Comparison of ENCODE assay signal across 8 cellular contexts in the genomic region with DNA sequence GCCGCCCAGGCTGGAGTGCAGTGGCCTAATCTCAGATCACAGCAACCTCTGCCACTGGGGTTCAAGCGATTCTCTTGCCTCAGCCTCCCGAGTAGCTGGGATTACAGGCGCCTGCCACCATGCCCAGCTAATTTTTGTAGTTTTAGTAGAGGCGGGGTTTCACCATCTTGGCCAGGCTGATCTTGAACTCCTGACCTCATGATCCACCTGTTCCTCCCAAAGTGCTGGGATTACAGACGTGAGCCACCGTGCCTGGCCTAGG. TPM values are rescaled to one million over a fixed set of nuclear protein-coding genes. Genes with fewer than 3 reads are reported as not detected.
DNase-seq lines count a peak whose midpoint lies in the region; ATAC-seq, FAIRE-seq and TF ChIP-seq lines count a peak whose summit lies in the region.
"Not testable (repeated sequence)": the region's sequence is repeated elsewhere in the genome, so short reads cannot be mapped to it uniquely, and the experiment has no call there.

No MANE protein-coding gene starts in this region.

- H3K4me3 ChIP-seq in BLaER1 (peak overlapping the region; percentile 95), smooth muscle cell (peak overlapping the region; percentile 64)
- H3K4me3 ChIP-seq in HEK293 (ENCODE audit: low read depth, low read length); keratinocyte (ENCODE audit: control insufficient read depth in 2 of 3, extremely low read depth in 1 of 3, insufficient read depth in 2 of 3, low read depth in 1 of 3, low read length in 3 of 3): not testable (repeated sequence)

- H3K4me1 ChIP-seq in BLaER1 (peaks cover 54% of the 10 kb centered on the region), keratinocyte (ENCODE audit: control insufficient read depth, extremely low read depth, insufficient read depth, low read length) (peaks cover 31% of the 10 kb centered on the region)
- H3K4me1 ChIP-seq in HEK293 (ENCODE audit: control insufficient read depth, insufficient read depth, low read length); smooth muscle cell (ENCODE audit: low read depth): not testable (repeated sequence)

- H3K36me3 ChIP-seq in BLaER1 (peaks cover 47% of the 10 kb centered on the region), HEK293 (ENCODE audit: control insufficient read depth in 2 of 2, insufficient read depth in 1 of 2, low read length in 2 of 2) (peaks cover 17 to 28% of the 10 kb centered on the region in 2 experiments)
- not testable (repeated sequence) for H3K36me3 ChIP-seq in keratinocyte (ENCODE audit: control insufficient read depth in 2 of 2, extremely low read depth in 1 of 2, insufficient read depth in 2 of 2, low read length in 2 of 2); smooth muscle cell (ENCODE audit: low read depth)

- POLR2A ChIA-PET in HEK293 (lab: Yijun Ruan, JAX) = interaction anchor here (0.7 to 1.0 kb wide), 2 partner anchors 116 to 150 kb away, joined by 3 to 7 read pairs; partner anchors contain the start of gene TTC38
- POLR2A ChIA-PET in activated naive CD8-positive, alpha-beta T cell treated with anti-CD3 and anti-CD28 coated beads, Interleukin-2, amount 10 ng/mL, durations not matched to agents 7 days and 5 days (lab: Charles Lee) = interaction anchor here (0.7 to 2.1 kb wide), 7 partner anchors 19 to 183 kb away, joined by 3 to 10 read pairs (median 6); partner anchors contain the start of genes CDPF1 and TRMU

- not testable (repeated sequence) for H3K9me1 ChIP-seq in keratinocyte (ENCODE audit: control insufficient read depth, extremely low read depth, insufficient read depth, low read length)

- not testable (repeated sequence) for DNase-seq in activated CD4-positive, alpha-beta T cell treated with anti-CD3 and anti-CD28 coated beads, Interleukin-2, amount 10 ng/mL, durations not matched to agents 24 days and 14 days; activated naive CD8-positive, alpha-beta T cell treated with anti-CD3 and anti-CD28 coated beads, Interleukin-2, amount 10 ng/mL, durations not matched to agents 7 days and 5 days; endothelial cell (ENCODE audit: low spot score); keratinocyte (ENCODE audit: low read depth, low spot score); natural killer cell; smooth muscle cell (lab: John Stamatoyannopoulos, UW; ENCODE audit: unreplicated experiment)

- H3F3A ChIP-seq in smooth muscle cell (ENCODE audit: low read depth) = not testable (repeated sequence)

- not testable (repeated sequence) for H3K9me3 Mint-ChIP-seq in activated CD4-positive, alpha-beta T cell treated with anti-CD3 and anti-CD28 coated beads, Interleukin-2, amount 10 ng/mL, durations not matched to agents 24 days and 14 days; activated naive CD8-positive, alpha-beta T cell treated with anti-CD3 and anti-CD28 coated beads, Interleukin-2, amount 10 ng/mL, durations not matched to agents 7 days and 5 days; endothelial cell (ENCODE audit: unreplicated experiment); natural killer cell

- dilution Hi-C loops in keratinocyte (cut with MboI; ENCODE audit: extremely low pct_ligation_motif_present, low sequenced_read_pairs) = not testable (repeated sequence)

- not testable (repeated sequence) for H3K9me3 ChIP-seq in BLaER1; HEK293 (ENCODE audit: control insufficient read depth, insufficient read depth, low read depth, low read length); keratinocyte (ENCODE audit: control insufficient read depth, low read depth, low read length); smooth muscle cell (replicated peaks; ENCODE audit: low read depth)

- not testable (repeated sequence) for FAIRE-seq in keratinocyte (lab: Jason Lieb, UNC)

- ATAC-seq in activated naive CD8-positive, alpha-beta T cell treated with anti-CD3 and anti-CD28 coated beads, Interleukin-2, amount 10 ng/mL, durations not matched to agents 7 days and 5 days (ENCODE audit: low read depth); natural killer cell: not testable (repeated sequence)

- H4K20me1 ChIP-seq in BLaER1 (peaks cover 57% of the 10 kb centered on the region), smooth muscle cell (ENCODE audit: low read depth) (peaks cover 53% of the 10 kb centered on the region)
- not testable (repeated sequence) for H4K20me1 ChIP-seq in keratinocyte (ENCODE audit: control insufficient read depth, extremely low read depth, insufficient read depth, low read length)

- peaks cover 13% of the 10 kb centered on the region for H3K4me1 Mint-ChIP-seq in activated CD4-positive, alpha-beta T cell treated with anti-CD3 and anti-CD28 coated beads, Interleukin-2, amount 10 ng/mL, durations not matched to agents 24 days and 14 days
- peaks cover 19% of the 10 kb centered on the region for H3K4me1 Mint-ChIP-seq in activated naive CD8-positive, alpha-beta T cell treated with anti-CD3 and anti-CD28 coated beads, Interleukin-2, amount 10 ng/mL, durations not matched to agents 7 days and 5 days
- not testable (repeated sequence) for H3K4me1 Mint-ChIP-seq in endothelial cell (ENCODE audit: unreplicated experiment)
- H3K4me1 Mint-ChIP-seq in natural killer cell = peaks cover 8 to 30% of the 10 kb centered on the region in 2 donors

- H3K36me3 Mint-ChIP-seq in activated CD4-positive, alpha-beta T cell treated with anti-CD3 and anti-CD28 coated beads, Interleukin-2, amount 10 ng/mL, durations not matched to agents 24 days and 14 days (ENCODE audit: low read depth) = peaks cover 15% of the 10 kb centered on the region
- not testable (repeated sequence) for H3K36me3 Mint-ChIP-seq in activated naive CD8-positive, alpha-beta T cell treated with anti-CD3 and anti-CD28 coated beads, Interleukin-2, amount 10 ng/mL, durations not matched to agents 7 days and 5 days; endothelial cell (ENCODE audit: low read depth, unreplicated experiment); natural killer cell

- CTCF ChIA-PET in HEK293 (lab: Yijun Ruan, JAX) = not testable (repeated sequence)

- not testable (repeated sequence) for H2AFZ ChIP-seq in keratinocyte (ENCODE audit: control insufficient read depth, low read length); smooth muscle cell (ENCODE audit: low read depth)

- WGBS in smooth muscle cell (ENCODE audit: low lambda C conversion rate) = 92% methylated on average over 7 of the region's 7 CpGs

- not testable (repeated sequence) for TF ChIP-seq CTCF in HEK293 (tag by site-specific recombination; IDR thresholded peaks at IDR 0.05); endothelial cell (IDR thresholded peaks at IDR 0.05; ENCODE audit: unreplicated experiment); keratinocyte (optimal IDR thresholded peaks at IDR 0.05 in 1 of 3, IDR thresholded peaks at IDR 0.05 in 1 of 3, conservative IDR thresholded peaks at IDR 0.05 in 1 of 3; ENCODE audit: extremely low read depth in 1 of 3, insufficient read depth in 2 of 3, low read length in 3 of 3); natural killer cell (IDR thresholded peaks at IDR 0.05); smooth muscle cell (IDR thresholded peaks at IDR 0.05; ENCODE audit: borderline replicate concordance, insufficient read depth, poor library complexity, severe bottlenecking)

- H3K27me3 ChIP-seq in BLaER1; keratinocyte (ENCODE audit: control insufficient read depth, extremely low read depth, insufficient read depth, low read length); smooth muscle cell (ENCODE audit: low read depth): not testable (repeated sequence)

- H3K4me2 ChIP-seq in BLaER1 = peak overlapping the region; percentile 99
- H3K4me2 ChIP-seq in keratinocyte (ENCODE audit: control insufficient read depth, extremely low read depth, insufficient read depth, low read depth, low read length) = peak overlapping the region; percentile 96
- H3K4me2 ChIP-seq in smooth muscle cell = peak overlapping the region; percentile 89

- intact Hi-C loops in activated CD4-positive, alpha-beta T cell treated with anti-CD3 and anti-CD28 coated beads, Interleukin-2, amount 10 ng/mL, durations not matched to agents 24 days and 14 days (cut with micrococcal nuclease) = loop anchor here (5.0 kb wide), 3 partner anchors 100 to 145 kb away; partner anchors contain the start of genes CDPF1, GTSE1 and TTC38
- intact Hi-C loops in natural killer cell (cut with micrococcal nuclease) = not testable (repeated sequence)

- not testable (repeated sequence) for H3K27ac Mint-ChIP-seq in activated CD4-positive, alpha-beta T cell treated with anti-CD3 and anti-CD28 coated beads, Interleukin-2, amount 10 ng/mL, durations not matched to agents 24 days and 14 days; activated naive CD8-positive, alpha-beta T cell treated with anti-CD3 and anti-CD28 coated beads, Interleukin-2, amount 10 ng/mL, durations not matched to agents 7 days and 5 days; endothelial cell (ENCODE audit: unreplicated experiment)
- peak overlapping the region in 1 of 2 donors; percentile 81 for H3K27ac Mint-ChIP-seq in natural killer cell

- H3K27me3 Mint-ChIP-seq in activated CD4-positive, alpha-beta T cell treated with anti-CD3 and anti-CD28 coated beads, Interleukin-2, amount 10 ng/mL, durations not matched to agents 24 days and 14 days = peaks cover 23% of the 10 kb centered on the region
- peaks cover 17% of the 10 kb centered on the region for H3K27me3 Mint-ChIP-seq in activated naive CD8-positive, alpha-beta T cell treated with anti-CD3 and anti-CD28 coated beads, Interleukin-2, amount 10 ng/mL, durations not matched to agents 7 days and 5 days
- H3K27me3 Mint-ChIP-seq in endothelial cell (ENCODE audit: unreplicated experiment); natural killer cell (ENCODE audit: low read depth in 2 of 2): not testable (repeated sequence)

- H3K27ac ChIP-seq in BLaER1; HEK293 (ENCODE audit: extremely low read depth, low read depth, low read length); keratinocyte (ENCODE audit: control insufficient read depth, insufficient read depth, low read length); smooth muscle cell (ENCODE audit: low read depth): not testable (repeated sequence)

- peak overlapping the region; percentile 45 for H3K4me3 Mint-ChIP-seq in activated CD4-positive, alpha-beta T cell treated with anti-CD3 and anti-CD28 coated beads, Interleukin-2, amount 10 ng/mL, durations not matched to agents 24 days and 14 days
- peak overlapping the region; percentile 80 for H3K4me3 Mint-ChIP-seq in activated naive CD8-positive, alpha-beta T cell treated with anti-CD3 and anti-CD28 coated beads, Interleukin-2, amount 10 ng/mL, durations not matched to agents 7 days and 5 days
- H3K4me3 Mint-ChIP-seq in endothelial cell (ENCODE audit: unreplicated experiment) (peak overlapping the region; percentile 84), natural killer cell (peak overlapping the region; percentile 85)

- not testable (repeated sequence) for H3K79me2 ChIP-seq in keratinocyte (ENCODE audit: control insufficient read depth, insufficient read depth, low read length); smooth muscle cell (ENCODE audit: low read depth)

- peak overlapping the region; percentile 94; the same call in 1 of the 2 replicates for H3K9ac ChIP-seq in BLaER1
- not testable (repeated sequence) for H3K9ac ChIP-seq in keratinocyte (ENCODE audit: control insufficient read depth, extremely low read depth, insufficient read depth, low read length); smooth muscle cell (ENCODE audit: low read depth)

RNA-seq across cellular contexts. Expression of gene PPARA, which starts 1.8 kb away (rescaled TPM):
- total RNA-seq in activated CD4-positive, alpha-beta T cell treated with anti-CD3 and anti-CD28 coated beads, Interleukin-2, amount 10 ng/mL, durations not matched to agents 24 days and 14 days = 13.0 and 14.4 TPM in 2 replicates
- total RNA-seq in activated naive CD8-positive, alpha-beta T cell treated with anti-CD3 and anti-CD28 coated beads, Interleukin-2, amount 10 ng/mL, durations not matched to agents 7 days and 5 days = 10 to 100 TPM; 20.7 to 24.9 TPM
- 12.6 TPM for total RNA-seq in endothelial cell (ENCODE audit: unreplicated experiment)
- 3.8 to 5.7 TPM (median 4.9 TPM) in 3 replicates for polyA plus RNA-seq in keratinocyte
- 3.0 TPM for polyA plus RNA-seq in keratinocyte (2011; ENCODE audit: low read depth)
- polyA plus RNA-seq in keratinocyte (2011; cell fraction: cytosol; rRNA removed) = 4.3 and 5.2 TPM in 2 replicates
- 5.7 TPM in 2 replicates for polyA plus RNA-seq in keratinocyte (2011; cell fraction: nucleus; rRNA removed)
- polyA plus RNA-seq in keratinocyte (2012; ENCODE audit: low replicate concordance) = 5.0 and 6.3 TPM in 2 replicates
- polyA minus RNA-seq in keratinocyte = 7.1 to 18.8 TPM (median 10.4 TPM) in 3 replicates
- 10.7 TPM for polyA minus RNA-seq in keratinocyte (2011; cell fraction: cytosol; rRNA and poly(A)+ RNA removed)
- 8.8 and 9.4 TPM in 2 replicates for polyA minus RNA-seq in keratinocyte (2011; cell fraction: nucleus; rRNA and poly(A)+ RNA removed)
- total RNA-seq in natural killer cell = 10 to 100 TPM; 20.1 to 27.8 (median 27.0) TPM
- total RNA-seq in smooth muscle cell = 13.7 and 18.0 TPM in 2 replicates
- 8.8 and 9.2 TPM in 2 replicates for polyA plus RNA-seq in smooth muscle cell
